ENCODE assay signal across 23 cellular contexts in genomic region chr18:56283346-56283745, GRCh38.
"Had no signal": no experiment of that assay in that cellular context is flagged by ENCODE, and none has a peak within 500 bp of the region (broad histone marks: within the 10 kb centered on the region; RNA-seq: fewer than 3 reads in every experiment).

No MANE protein-coding gene starts in this region.

- DNase-seq: dermis blood vessel endothelial cell; effector memory CD4-positive, alpha-beta T cell; foreskin fibroblast; gastrocnemius medialis; head of caudate nucleus; left ventricle myocardium superior; lower lobe of right lung; naive thymus-derived CD8-positive, alpha-beta T cell; nephron progenitor cell; nucleus accumbens; posterior cingulate gyrus; psoas muscle; right cardiac atrium; sigmoid colon; spleen; stimulated activated CD4-positive, alpha-beta T cell treated with anti-CD3 and anti-CD28 coated beads, Interleukin-4, amount 100 ng/mL, for 4 hours; upper lobe of left lung had no signal

- H3K27me3 ChIP-seq: esophagus muscularis mucosa, gastrocnemius medialis, sigmoid colon, spleen, tibial nerve, upper lobe of left lung had no signal

- H3K4me1 ChIP-seq: esophagus muscularis mucosa, gastrocnemius medialis, lower lobe of right lung, psoas muscle, sigmoid colon, spleen, tibial nerve, upper lobe of left lung had no signal

- ATAC-seq: gastrocnemius medialis; left ventricle myocardium superior; lower lobe of right lung; naive thymus-derived CD8-positive, alpha-beta T cell; psoas muscle; right cardiac atrium; stimulated activated memory B cell treated with anti-CD40 and anti-IgM and Interleukin-4, amounts not matched to agents 10 μg/mL and 1 μg/mL and 100 μg/mL, for 72 hours had no signal

- H3K4me3 ChIP-seq: coronary artery, esophagus muscularis mucosa, gastrocnemius medialis, lower lobe of right lung, psoas muscle, sigmoid colon, skin epidermis, spleen, thoracic aorta, tibial nerve, upper lobe of left lung had no signal

- H3K9me3 ChIP-seq: esophagus muscularis mucosa, gastrocnemius medialis, lower lobe of right lung, psoas muscle, sigmoid colon, thoracic aorta, tibial nerve, upper lobe of left lung had no signal

- H3K36me3 ChIP-seq: esophagus muscularis mucosa, gastrocnemius medialis, lower lobe of right lung, sigmoid colon, spleen, thoracic aorta, tibial nerve, upper lobe of left lung had no signal

- H3K27ac ChIP-seq: coronary artery, esophagus muscularis mucosa, gastrocnemius medialis, lower lobe of right lung, psoas muscle, sigmoid colon, skin epidermis, spleen, thoracic aorta, tibial nerve, upper lobe of left lung had no signal
